Comparison of ENCODE assay signal across 15 cellular contexts in the genomic region with DNA sequence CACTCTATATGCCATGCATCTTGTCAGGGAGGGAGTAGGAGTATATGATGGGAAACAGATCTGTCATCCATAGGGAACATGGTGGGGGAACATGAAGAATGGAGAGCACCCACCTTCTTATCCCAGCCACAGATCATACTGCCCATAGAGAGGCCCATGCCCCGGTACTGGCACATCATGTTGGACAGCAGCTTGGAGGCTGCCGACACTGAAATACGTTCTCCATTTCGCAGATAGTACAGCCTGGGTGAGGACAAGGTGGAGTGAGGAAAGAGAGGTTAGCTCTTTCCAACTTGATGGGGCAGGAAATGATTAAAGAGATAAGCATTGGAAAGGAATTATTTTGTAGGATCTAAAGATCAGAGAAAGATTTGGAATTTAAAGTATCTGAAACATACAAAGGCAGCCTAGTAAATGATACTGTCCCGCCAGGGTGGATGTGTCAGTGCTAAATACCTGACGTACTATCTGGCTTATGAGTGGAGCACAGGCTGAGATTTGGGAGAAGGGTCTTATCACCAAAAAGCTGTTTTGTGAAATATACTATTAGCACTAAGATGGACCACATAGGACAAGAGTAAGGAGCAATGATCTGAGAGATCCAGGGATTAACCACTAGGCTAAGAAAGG. TPM values are rescaled to one million over a fixed set of nuclear protein-coding genes. Genes with fewer than 3 reads are reported as not detected.
DNase-seq lines count a peak whose midpoint lies in the region; ATAC-seq and TF ChIP-seq lines count a peak whose summit lies in the region.
"Had no signal": no experiment of that assay in that cellular context is flagged by ENCODE, and none has a peak within 500 bp of the region (broad histone marks: within the 10 kb centered on the region; RNA-seq: fewer than 3 reads in every experiment).

No MANE protein-coding gene starts in this region.

- H3K36me3 ChIP-seq in liver (ENCODE audit: control insufficient read depth in 4 of 4, insufficient read depth in 3 of 4, low read depth in 1 of 4, low read length in 3 of 4): peaks cover 2 to 16% (median 6%) of the 10 kb centered on the region in 4 donors
- peaks cover 35% of the 10 kb centered on the region for H3K36me3 ChIP-seq in suprapubic skin

- CTCF ChIA-PET in activated B cell treated with CpG ODN at 0.5 μM for 24 hours (lab: Charles Lee): interaction anchor here (1.1 to 9.7 kb wide), 4 partner anchors 12 to 143 kb away, joined by 5 to 218 read pairs (median 110); partner anchors contain the start of genes PSMB9 and TAP1

- H3K9me3 Mint-ChIP-seq in activated T-cell treated with anti-CD3 and anti-CD28 coated beads, Interleukin-2, amount 50 U/mL, for 4 hours: no peaks in the 10 kb centered on the region
- no peaks in the 10 kb centered on the region for H3K9me3 Mint-ChIP-seq in activated B cell treated with CpG ODN at 0.5 μM for 24 hours

- TF ChIP-seq CTCF in activated B cell treated with CpG ODN at 0.5 μM for 24 hours (IDR thresholded peaks at IDR 0.05) (no peak), liver (IDR thresholded peaks at IDR 0.05; ENCODE audit: low read depth, low read length, missing input control) (no peak), suprapubic skin (IDR thresholded peaks at IDR 0.05) (no peak)

- POLR2A ChIA-PET in activated B cell treated with CpG ODN at 0.5 μM for 24 hours (lab: Charles Lee): interaction anchor here (0.6 to 11.9 kb wide), 11 partner anchors 9 to 231 kb away, joined by 3 to 904 read pairs (median 4); partner anchors contain the start of genes BRD2, HLA-DPA1, PSMB9 and TAP1

- ATAC-seq in activated T-cell treated with anti-CD3 and anti-CD28 coated beads, Interleukin-2, amount 50 U/mL, for 4 hours: no peak
- ATAC-seq in activated B cell treated with CpG ODN at 0.5 μM for 24 hours (ENCODE audit: low read depth) (no peak), GM18498 (IDR thresholded peaks at IDR 0.05; ENCODE audit: unreplicated experiment) (no peak), HG02870 (IDR thresholded peaks at IDR 0.05; ENCODE audit: unreplicated experiment) (no peak)
- ATAC-seq: foreskin keratinocyte, pancreas had no signal

- no peaks in the 10 kb centered on the region for H3K27me3 ChIP-seq in liver (ENCODE audit: control insufficient read depth in 4 of 4, insufficient read depth in 4 of 4, low read length in 3 of 4)
- H3K27me3 ChIP-seq in suprapubic skin: no peaks in the 10 kb centered on the region
- H3K27me3 ChIP-seq: foreskin keratinocyte, pancreas had no signal

- H3K4me1 ChIP-seq in liver (ENCODE audit: control insufficient read depth in 4 of 4, insufficient read depth in 4 of 4, low read length in 3 of 4): peaks cover 9 to 54% (median 25%) of the 10 kb centered on the region in 4 donors
- peaks cover 43% of the 10 kb centered on the region for H3K4me1 ChIP-seq in suprapubic skin

- no peak for TF ChIP-seq POLR2A in suprapubic skin (IDR thresholded peaks at IDR 0.05)

- no peak overlapping the region for H3K9ac ChIP-seq in liver (ENCODE audit: low read depth in 1 of 2, low read length in 2 of 2)

- no peak for TF ChIP-seq RAD21 in liver (IDR thresholded peaks at IDR 0.05)

- DNase-seq in activated T-cell treated with anti-CD3 and anti-CD28 coated beads, Interleukin-2, amount 50 U/mL, for 4 hours: no peak
- no peak for DNase-seq in activated T-cell treated with anti-CD3 and anti-CD28 coated beads, Interleukin-2, amount 50 U/mL, for 48 hours
- no peak for DNase-seq in activated B cell treated with CpG ODN at 0.5 μM for 24 hours
- no peak for DNase-seq in suprapubic skin (ENCODE audit: low spot score in 2 of 2)
- no peak for DNase-seq in GDM1 (lab: John Stamatoyannopoulos, UW)
- DNase-seq: foreskin keratinocyte; kidney glomerular epithelial cell; NCI-H187 treated with DMSO at 0.1 percent for 48 hours; pancreas; stimulated activated CD4-positive, alpha-beta T cell treated with anti-CD3 and anti-CD28 coated beads, Interleukin-1b, Interleukin-23, amount 100 ng/mL, for 48 hours; T1000 had no signal

- 90% methylated on average over 6 of the region's 6 CpGs for WGBS in liver
- WGBS in suprapubic skin: 88% methylated on average over 6 of the region's 6 CpGs

- peak overlapping the region; percentile 98 for H3K4me3 Mint-ChIP-seq in activated T-cell treated with anti-CD3 and anti-CD28 coated beads, Interleukin-2, amount 50 U/mL, for 4 hours
- H3K4me3 Mint-ChIP-seq in activated B cell treated with CpG ODN at 0.5 μM for 24 hours: peak overlapping the region; percentile 99

- H3K27ac Mint-ChIP-seq in activated B cell treated with CpG ODN at 0.5 μM for 24 hours: peak overlapping the region; percentile 100

- intact Hi-C loops in activated B cell treated with CpG ODN at 0.5 μM for 24 hours (cut with micrococcal nuclease): loop anchor here (5.0 kb wide), 1 partner anchor 575 kb away; the partner anchor contains the start of gene CUTA

- H3K4me3 ChIP-seq in liver (ENCODE audit: low read depth in 1 of 3, low read length in 3 of 3) (no peak overlapping the region), suprapubic skin (peak overlapping the region; percentile 69)

- H3K36me3 Mint-ChIP-seq in activated T-cell treated with anti-CD3 and anti-CD28 coated beads, Interleukin-2, amount 50 U/mL, for 4 hours (ENCODE audit: insufficient read depth): peaks cover 57% of the 10 kb centered on the region
- H3K36me3 Mint-ChIP-seq in activated B cell treated with CpG ODN at 0.5 μM for 24 hours (ENCODE audit: low read depth): peaks cover 81% of the 10 kb centered on the region

- no peaks in the 10 kb centered on the region for H3K27me3 Mint-ChIP-seq in activated T-cell treated with anti-CD3 and anti-CD28 coated beads, Interleukin-2, amount 50 U/mL, for 4 hours (ENCODE audit: low read depth)
- no peaks in the 10 kb centered on the region for H3K27me3 Mint-ChIP-seq in activated B cell treated with CpG ODN at 0.5 μM for 24 hours

- no peak for TF ChIP-seq EP300 in suprapubic skin (IDR thresholded peaks at IDR 0.05)

- H3K9me3 ChIP-seq in liver (ENCODE audit: control insufficient read depth in 4 of 4, low read length in 3 of 4): no peaks in the 10 kb centered on the region
- H3K9me3 ChIP-seq in suprapubic skin: no peaks in the 10 kb centered on the region
- H3K9me3 ChIP-seq: pancreas had no signal

- peak overlapping the region; percentile 9 to 24 for H3K27ac ChIP-seq in liver (ENCODE audit: low read depth in 1 of 2, low read length in 2 of 2)
- no peak overlapping the region for H3K27ac ChIP-seq in suprapubic skin
- H3K27ac ChIP-seq: foreskin keratinocyte, pancreas had no signal

- H3K4me1 Mint-ChIP-seq in activated T-cell treated with anti-CD3 and anti-CD28 coated beads, Interleukin-2, amount 50 U/mL, for 4 hours (ENCODE audit: low read depth): peaks cover 73% of the 10 kb centered on the region
- H3K4me1 Mint-ChIP-seq in activated B cell treated with CpG ODN at 0.5 μM for 24 hours: peaks cover 85% of the 10 kb centered on the region

TF ChIP-seq in liver, 16 proteins besides CTCF, POLR2A, EP300 and RAD21 (continues in another document):
- TF ChIP-seq TAF1 (conservative IDR thresholded peaks at IDR 0.05) (no peak), RXRA (IDR thresholded peaks at IDR 0.05) (no peak)

RNA-seq across cellular contexts. Expression of gene PSMB8, which starts 1.7 kb away (rescaled TPM):
- 100 to 1,000 TPM; 327 to 343 (median 337) TPM for total RNA-seq in activated T-cell treated with anti-CD3 and anti-CD28 coated beads, Interleukin-2, amount 50 U/mL, for 4 hours
- total RNA-seq in activated B cell treated with CpG ODN at 0.5 μM for 24 hours (182 and 194 TPM in 2 replicates), liver (10 to 100 TPM; 19.9 to 39.1 TPM), suprapubic skin (10 to 100 TPM; 43.6 to 62.7 (median 49.0) TPM)
- polyA plus RNA-seq in liver: 10 to 100 TPM; 49.0 to 75.1 TPM

RNA-seq across cellular contexts. Expression of gene TAP2, which starts 3.6 kb away (rescaled TPM):
- 100 to 1,000 TPM; 288 to 334 (median 305) TPM for total RNA-seq in activated T-cell treated with anti-CD3 and anti-CD28 coated beads, Interleukin-2, amount 50 U/mL, for 4 hours
- total RNA-seq in activated B cell treated with CpG ODN at 0.5 μM for 24 hours (141 and 172 TPM in 2 replicates), liver (1 to 10 TPM; 5.1 to 7.7 TPM), suprapubic skin (10 to 100 TPM; 17.7 to 20.8 (median 20.1) TPM)
- 10 to 100 TPM in 1 of 2 donors, 1 to 10 TPM in 1; 2.2 to 14.9 TPM for polyA plus RNA-seq in liver

RNA-seq across cellular contexts. Expression of gene TAP1, which starts 11.4 kb away (rescaled TPM):
- 100 to 1,000 TPM; 457 to 505 (median 503) TPM for total RNA-seq in activated T-cell treated with anti-CD3 and anti-CD28 coated beads, Interleukin-2, amount 50 U/mL, for 4 hours
- total RNA-seq in activated B cell treated with CpG ODN at 0.5 μM for 24 hours (148 and 151 TPM in 2 replicates), liver (10 to 100 TPM in 1 of 2 donors, 1 to 10 TPM in 1; 9.8 to 18.2 TPM), suprapubic skin (100 to 1,000 TPM in 2 of 4 donors, 10 to 100 TPM in 2; 90.7 to 126 (median 101) TPM)
- polyA plus RNA-seq in liver: 10 to 100 TPM; 10.3 to 14.3 TPM

RNA-seq across cellular contexts. Expression of gene PSMB9, which starts 11.9 kb away (rescaled TPM):
- 100 to 1,000 TPM; 208 to 241 (median 210) TPM for total RNA-seq in activated T-cell treated with anti-CD3 and anti-CD28 coated beads, Interleukin-2, amount 50 U/mL, for 4 hours
- total RNA-seq in activated B cell treated with CpG ODN at 0.5 μM for 24 hours (198 and 223 TPM in 2 replicates), liver (10 to 100 TPM; 11.7 to 13.4 TPM), suprapubic skin (10 to 100 TPM; 12.6 to 35.8 (median 19.1) TPM)
- 10 to 100 TPM; 27.1 to 31.6 TPM for polyA plus RNA-seq in liver

RNA-seq across cellular contexts. Expression of gene HLA-DOB, which starts 25.3 kb away (rescaled TPM):
- 1 to 10 TPM in 2 of 3 donors, under 1 TPM in 1; 0.82 to 2.0 (median 1.2) TPM for total RNA-seq in activated T-cell treated with anti-CD3 and anti-CD28 coated beads, Interleukin-2, amount 50 U/mL, for 4 hours
- total RNA-seq in activated B cell treated with CpG ODN at 0.5 μM for 24 hours (95.6 and 101 TPM in 2 replicates), liver (under 1 TPM in 1 of 2 donors, not detected in 1; 0.25 TPM), suprapubic skin (1 to 10 TPM; 1.6 to 5.1 (median 2.7) TPM)
- under 1 TPM; 0.16 to 0.67 TPM for polyA plus RNA-seq in liver
- total RNA-seq: H1 had no signal
